In genomic region chr4:31083451-31083850, GRCh38 we compare ENCODE assay signal across 23 cellular contexts.
"Had no signal": no experiment of that assay in that cellular context is flagged by ENCODE, and none has a peak within 500 bp of the region (broad histone marks: within the 10 kb centered on the region; RNA-seq: fewer than 3 reads in every experiment).

No MANE protein-coding gene starts in this region.

- ATAC-seq: activated CD4-positive, alpha-beta T cell treated with anti-CD3 and anti-CD28 coated beads for 36 hours; activated CD8-positive, alpha-beta T cell treated with anti-CD3 and anti-CD28 coated beads, Interleukin-2, amount 10 ng/mL, durations not matched to agents 7 days and 5 days; Panc1 had no signal

- H3K27me3 ChIP-seq: SJCRH30 had no signal

- H3K27ac ChIP-seq: SJCRH30, SK-N-MC had no signal

- H3K4me3 ChIP-seq: SJCRH30, SK-N-MC had no signal

- DNase-seq: activated CD4-positive, alpha-beta T cell treated with anti-CD3 and anti-CD28 coated beads for 36 hours; activated CD4-positive, alpha-beta T cell treated with anti-CD3 and anti-CD28 coated beads, Interleukin-2, amount 10 ng/mL, durations not matched to agents 7 days and 5 days; activated CD4-positive, alpha-beta T cell treated with anti-CD3 and anti-CD28 coated beads, Interleukin-2, amount 50 U/mL, for 48 hours; activated CD8-positive, alpha-beta T cell treated with anti-CD3 and anti-CD28 coated beads, Interleukin-2, amount 10 ng/mL, durations not matched to agents 7 days and 5 days; activated gamma-delta T cell; activated naive CD4-positive, alpha-beta T cell treated with Interleukin-2 at 50 U/mL for 16 hours; activated naive CD8-positive, alpha-beta T cell treated with anti-CD3 and anti-CD28 coated beads, Interleukin-2, amount 10 ng/mL, durations not matched to agents 7 days and 5 days; activated T-cell treated with anti-CD3 and anti-CD28 coated beads, Interleukin-2, amount 50 U/mL, for 24 hours; central memory CD4-positive, alpha-beta T cell; Karpas-422; NCI-H1048; NCI-H1105 treated with DMSO at 0.1 percent for 48 hours; NCI-H1436; NCI-H1694; NCI-H1930; NCI-H2081 treated with DMSO at 0.1 percent for 48 hours; NCI-H226; NCI-H526 treated with DMSO at 0.1 percent for 48 hours; NCI-H774; SHP77; SJCRH30 had no signal
